28 cellular contexts compared by ENCODE assay signal in the genomic region with DNA sequence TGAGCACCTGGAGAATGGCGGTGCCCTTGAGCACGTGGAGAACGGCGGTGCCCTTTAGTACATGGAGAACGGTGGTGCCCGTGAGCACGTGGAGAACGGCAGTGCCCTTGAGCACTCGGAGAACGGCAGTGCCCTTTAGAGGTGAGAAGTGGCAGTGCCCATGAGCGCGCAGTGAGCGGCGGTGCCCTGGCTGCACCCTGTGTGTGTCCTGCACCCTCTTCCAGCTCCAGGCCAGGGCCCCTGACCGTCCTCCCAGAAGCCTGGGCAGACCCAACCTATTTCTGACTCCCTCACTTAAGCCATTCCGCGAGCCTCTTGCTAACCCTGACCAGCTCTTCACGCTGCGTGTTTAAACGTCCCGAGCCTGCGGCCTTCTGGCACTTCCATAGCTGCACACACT.
DNase-seq lines count a peak whose midpoint lies in the region; ATAC-seq and TF ChIP-seq lines count a peak whose summit lies in the region.
"Had no signal": no experiment of that assay in that cellular context is flagged by ENCODE, and none has a peak within 500 bp of the region (broad histone marks: within the 10 kb centered on the region; RNA-seq: fewer than 3 reads in every experiment).

No MANE protein-coding gene starts in this region.

- no peak overlapping the region for H4K8ac ChIP-seq in neuronal stem cell (ENCODE audit: low read depth, low read length)

- H3K27me3 Mint-ChIP-seq in activated naive CD8-positive, alpha-beta T cell treated with anti-CD3 and anti-CD28 coated beads, Interleukin-2, amount 10 ng/mL, durations not matched to agents 7 days and 5 days = no peaks in the 10 kb centered on the region
- no peaks in the 10 kb centered on the region for H3K27me3 Mint-ChIP-seq in activated naive CD8-positive, alpha-beta T cell treated with anti-CD3 and anti-CD28 coated beads for 36 hours
- H3K27me3 Mint-ChIP-seq in chondrocyte (ENCODE audit: low read depth) (peaks cover 30% of the 10 kb centered on the region), type B pancreatic cell (no peaks in the 10 kb centered on the region)
- H3K27me3 Mint-ChIP-seq in activated CD8-positive, alpha-beta T cell treated with anti-CD3 and anti-CD28 coated beads, Interleukin-2, amount 10 ng/mL, durations not matched to agents 7 days and 5 days (ENCODE audit: low read depth) = peaks cover 5% of the 10 kb centered on the region
- H3K27me3 Mint-ChIP-seq: activated naive CD4-positive, alpha-beta T cell treated with anti-CD3 and anti-CD28 coated beads, Interleukin-2, amount 50 U/mL, for 24 hours had no signal

- H2BK12ac ChIP-seq in neuronal stem cell (ENCODE audit: low read length) = peak overlapping the region; percentile 1

- H3K27ac ChIP-seq in neuronal stem cell (replicated peaks; ENCODE audit: low read length) = no peak overlapping the region
- H3K27ac ChIP-seq: cardiac muscle cell, esophagus squamous epithelium, neutrophil, PC-9, WERI-Rb-1 had no signal

- no peaks in the 10 kb centered on the region for H3K4me1 ChIP-seq in neuronal stem cell (ENCODE audit: control insufficient read depth in 2 of 2, insufficient read depth in 1 of 2, low read depth in 1 of 2, low read length in 2 of 2)
- H3K4me1 ChIP-seq: HAP-1 had no signal

- no peak overlapping the region for H4K91ac ChIP-seq in neuronal stem cell (ENCODE audit: low read depth, low read length, poor library complexity)

- no peak overlapping the region for H3K4me3 Mint-ChIP-seq in activated naive CD8-positive, alpha-beta T cell treated with anti-CD3 and anti-CD28 coated beads, Interleukin-2, amount 10 ng/mL, durations not matched to agents 7 days and 5 days
- no peak overlapping the region for H3K4me3 Mint-ChIP-seq in activated naive CD8-positive, alpha-beta T cell treated with anti-CD3 and anti-CD28 coated beads for 36 hours
- H3K4me3 Mint-ChIP-seq in chondrocyte (ENCODE audit: unreplicated experiment) = no peak overlapping the region
- no peak overlapping the region for H3K4me3 Mint-ChIP-seq in type B pancreatic cell
- no peak overlapping the region for H3K4me3 Mint-ChIP-seq in activated CD8-positive, alpha-beta T cell treated with anti-CD3 and anti-CD28 coated beads, Interleukin-2, amount 10 ng/mL, durations not matched to agents 7 days and 5 days
- H3K4me3 Mint-ChIP-seq: activated naive CD4-positive, alpha-beta T cell treated with anti-CD3 and anti-CD28 coated beads, Interleukin-2, amount 50 U/mL, for 24 hours had no signal

- no peak for ATAC-seq in activated naive CD8-positive, alpha-beta T cell treated with anti-CD3 and anti-CD28 coated beads, Interleukin-2, amount 10 ng/mL, durations not matched to agents 7 days and 5 days (ENCODE audit: low read depth)
- no peak for ATAC-seq in GM18867 (IDR thresholded peaks at IDR 0.05; ENCODE audit: unreplicated experiment)
- ATAC-seq in activated CD8-positive, alpha-beta T cell treated with anti-CD3 and anti-CD28 coated beads, Interleukin-2, amount 10 ng/mL, durations not matched to agents 7 days and 5 days = no peak
- ATAC-seq: left cardiac atrium had no signal

- no peak overlapping the region for H2AFZ ChIP-seq in neuronal stem cell (ENCODE audit: low read length)
- H2AFZ ChIP-seq: PC-9 had no signal

- no peaks in the 10 kb centered on the region for H3K27me3 ChIP-seq in neuronal stem cell (ENCODE audit: control insufficient read depth in 3 of 3, insufficient read depth in 3 of 3, low read depth in 1 of 3, low read length in 3 of 3)
- H3K27me3 ChIP-seq: BLaER1 treated with 17β-estradiol and CSF1 and Interleukin-3, amounts not matched to agents 10 nM and 100 nM; cardiac muscle cell had no signal

- CTCF ChIA-PET in activated CD8-positive, alpha-beta T cell treated with anti-CD3 and anti-CD28 coated beads, Interleukin-2, amount 10 ng/mL, durations not matched to agents 7 days and 5 days (lab: Charles Lee) = no interaction called here

- H3K4me1 Mint-ChIP-seq in activated naive CD8-positive, alpha-beta T cell treated with anti-CD3 and anti-CD28 coated beads, Interleukin-2, amount 10 ng/mL, durations not matched to agents 7 days and 5 days = peaks cover 2% of the 10 kb centered on the region
- H3K4me1 Mint-ChIP-seq in activated naive CD8-positive, alpha-beta T cell treated with anti-CD3 and anti-CD28 coated beads for 36 hours = peaks cover 2% of the 10 kb centered on the region
- peaks cover 3% of the 10 kb centered on the region for H3K4me1 Mint-ChIP-seq in chondrocyte (ENCODE audit: low read depth)
- peaks cover 3% of the 10 kb centered on the region for H3K4me1 Mint-ChIP-seq in type B pancreatic cell (ENCODE audit: unreplicated experiment)
- peaks cover 2% of the 10 kb centered on the region for H3K4me1 Mint-ChIP-seq in activated CD8-positive, alpha-beta T cell treated with anti-CD3 and anti-CD28 coated beads, Interleukin-2, amount 10 ng/mL, durations not matched to agents 7 days and 5 days (ENCODE audit: low read depth)

- peaks cover 5 to 22% of the 10 kb centered on the region in 2 donors for H3K9me3 ChIP-seq in neuronal stem cell (replicated peaks in 1 of 2; ENCODE audit: control insufficient read depth in 2 of 2, insufficient read depth in 1 of 2, low read depth in 1 of 2, low read length in 2 of 2)
- H3K9me3 ChIP-seq: esophagus squamous epithelium, HAP-1, neutrophil had no signal

- no CpG with 5 or more reads among the region's 22 CpGs for WGBS in neuronal stem cell (ENCODE audit: extremely low coverage in 2 of 2, insufficient read length in 2 of 2, insufficient replicate concordance in 1 of 2), 2 donors

- H3K4me3 ChIP-seq in neuronal stem cell (ENCODE audit: low read length in 2 of 2) = peak overlapping the region in 1 of 2 donors; percentile 5
- H3K4me3 ChIP-seq: BLaER1 treated with 17β-estradiol and CSF1 and Interleukin-3, amounts not matched to agents 10 nM and 100 nM; cardiac muscle cell; esophagus squamous epithelium; HAP-1; PC-9; smooth muscle cell had no signal

- no peak overlapping the region for H3K9ac ChIP-seq in neuronal stem cell (ENCODE audit: low read depth, low read length, poor library complexity)
- H3K9ac ChIP-seq: BLaER1 treated with 17β-estradiol and CSF1 and Interleukin-3, amounts not matched to agents 10 nM and 100 nM had no signal

- no peak for TF ChIP-seq CTCF in chondrocyte (IDR thresholded peaks at IDR 0.05)
- TF ChIP-seq CTCF in type B pancreatic cell (conservative IDR thresholded peaks at IDR 0.05) = no peak

- H3K18ac ChIP-seq in neuronal stem cell (ENCODE audit: low read length) = peak overlapping the region; percentile 5

- DNase-seq in activated naive CD8-positive, alpha-beta T cell treated with anti-CD3 and anti-CD28 coated beads, Interleukin-2, amount 10 ng/mL, durations not matched to agents 7 days and 5 days = peak; percentile 24
- DNase-seq in activated naive CD8-positive, alpha-beta T cell treated with anti-CD3 and anti-CD28 coated beads for 36 hours = no peak
- DNase-seq in chondrocyte (ENCODE audit: low spot score) (peak; percentile 88), neuronal stem cell (ENCODE audit: low spot score) (no peak), type B pancreatic cell (ENCODE audit: extremely low spot score, unreplicated experiment) (peak; percentile 63), NCI-H2029 (lab: John Stamatoyannopoulos, UW) (no peak)
- DNase-seq in activated CD8-positive, alpha-beta T cell treated with anti-CD3 and anti-CD28 coated beads, Interleukin-2, amount 10 ng/mL, durations not matched to agents 7 days and 5 days = no peak
- DNase-seq: anterior cingulate cortex; esophagus squamous epithelium; foreskin melanocyte; left cardiac atrium; mesenchymal stem cell; NCI-H1105; NCI-H1930; NCI-H526; PC-9; SHP77 treated with DMSO at 0.1 percent for 48 hours; stimulated activated CD4-positive, alpha-beta T cell treated with anti-CD3 and anti-CD28 coated beads, Interleukin-2, amount 100 ng/mL, for 24 hours; SW 1271; T1000; WERI-Rb-1 had no signal

- no peak overlapping the region for H3K27ac Mint-ChIP-seq in activated naive CD8-positive, alpha-beta T cell treated with anti-CD3 and anti-CD28 coated beads, Interleukin-2, amount 10 ng/mL, durations not matched to agents 7 days and 5 days
- H3K27ac Mint-ChIP-seq in activated naive CD8-positive, alpha-beta T cell treated with anti-CD3 and anti-CD28 coated beads for 36 hours = no peak overlapping the region
- H3K27ac Mint-ChIP-seq in chondrocyte (ENCODE audit: unreplicated experiment) (no peak overlapping the region), type B pancreatic cell (no peak overlapping the region)
- no peak overlapping the region for H3K27ac Mint-ChIP-seq in activated CD8-positive, alpha-beta T cell treated with anti-CD3 and anti-CD28 coated beads, Interleukin-2, amount 10 ng/mL, durations not matched to agents 7 days and 5 days
- H3K27ac Mint-ChIP-seq: activated naive CD4-positive, alpha-beta T cell treated with anti-CD3 and anti-CD28 coated beads, Interleukin-2, amount 50 U/mL, for 24 hours had no signal

- no peak overlapping the region for H3K4me2 ChIP-seq in neuronal stem cell (ENCODE audit: insufficient read depth, low read length, poor library complexity, severe bottlenecking)
- H3K4me2 ChIP-seq: PC-9, smooth muscle cell had no signal

- H3K9me3 Mint-ChIP-seq in activated naive CD8-positive, alpha-beta T cell treated with anti-CD3 and anti-CD28 coated beads, Interleukin-2, amount 10 ng/mL, durations not matched to agents 7 days and 5 days = peaks cover 14% of the 10 kb centered on the region
- H3K9me3 Mint-ChIP-seq in activated naive CD8-positive, alpha-beta T cell treated with anti-CD3 and anti-CD28 coated beads for 36 hours = peaks cover 2% of the 10 kb centered on the region
- peaks cover 14% of the 10 kb centered on the region for H3K9me3 Mint-ChIP-seq in chondrocyte (ENCODE audit: low read depth)
- no peaks in the 10 kb centered on the region for H3K9me3 Mint-ChIP-seq in type B pancreatic cell
- H3K9me3 Mint-ChIP-seq in activated CD8-positive, alpha-beta T cell treated with anti-CD3 and anti-CD28 coated beads, Interleukin-2, amount 10 ng/mL, durations not matched to agents 7 days and 5 days (ENCODE audit: insufficient read depth) = peaks cover 6% of the 10 kb centered on the region

- no peak overlapping the region for H2BK120ac ChIP-seq in neuronal stem cell (ENCODE audit: low read depth, low read length)

- H3K4ac ChIP-seq in neuronal stem cell (ENCODE audit: low read length) = no peak overlapping the region

- H2BK15ac ChIP-seq in neuronal stem cell (ENCODE audit: low read length) = peak overlapping the region; percentile 91

- no peaks in the 10 kb centered on the region for H3K79me1 ChIP-seq in neuronal stem cell (ENCODE audit: low read depth, low read length)

- H3K23ac ChIP-seq in neuronal stem cell (ENCODE audit: low read depth, low read length, poor library complexity) = peak overlapping the region; percentile 8

- H2BK5ac ChIP-seq in neuronal stem cell (ENCODE audit: low read length) = no peak overlapping the region

- POLR2A ChIA-PET in activated naive CD8-positive, alpha-beta T cell treated with anti-CD3 and anti-CD28 coated beads, Interleukin-2, amount 10 ng/mL, durations not matched to agents 7 days and 5 days (lab: Charles Lee) = no interaction called here
- POLR2A ChIA-PET in activated CD8-positive, alpha-beta T cell treated with anti-CD3 and anti-CD28 coated beads, Interleukin-2, amount 10 ng/mL, durations not matched to agents 7 days and 5 days (lab: Charles Lee) = no interaction called here

- peak overlapping the region; percentile 71 for H2AK5ac ChIP-seq in neuronal stem cell (ENCODE audit: low read depth, low read length)

- no peak overlapping the region for H3K14ac ChIP-seq in neuronal stem cell (ENCODE audit: low read length)

- H3K36me3 ChIP-seq in neuronal stem cell (replicated peaks in 1 of 2; ENCODE audit: control insufficient read depth in 2 of 2, insufficient read depth in 2 of 2, low read length in 2 of 2) = no peaks in the 10 kb centered on the region
- H3K36me3 ChIP-seq: cardiac muscle cell, esophagus squamous epithelium, HAP-1, neutrophil, WERI-Rb-1 had no signal

- peaks cover 7% of the 10 kb centered on the region for H3K36me3 Mint-ChIP-seq in activated naive CD8-positive, alpha-beta T cell treated with anti-CD3 and anti-CD28 coated beads, Interleukin-2, amount 10 ng/mL, durations not matched to agents 7 days and 5 days
- peaks cover 2% of the 10 kb centered on the region for H3K36me3 Mint-ChIP-seq in activated naive CD8-positive, alpha-beta T cell treated with anti-CD3 and anti-CD28 coated beads for 36 hours
- peaks cover 2% of the 10 kb centered on the region for H3K36me3 Mint-ChIP-seq in chondrocyte (ENCODE audit: low read depth)
- no peaks in the 10 kb centered on the region for H3K36me3 Mint-ChIP-seq in type B pancreatic cell
- H3K36me3 Mint-ChIP-seq in activated CD8-positive, alpha-beta T cell treated with anti-CD3 and anti-CD28 coated beads, Interleukin-2, amount 10 ng/mL, durations not matched to agents 7 days and 5 days (ENCODE audit: low read depth) = peaks cover 14% of the 10 kb centered on the region

Comparison
In these comparisons a context has a peak if more than half of its experiments do, and no peak if none do; other contexts are left out.
1. DNase-seq: peak in activated naive CD8-positive, alpha-beta T cell treated with anti-CD3 and anti-CD28 coated beads, Interleukin-2, amount 10 ng/mL, durations not matched to agents 7 days and 5 days (single experiment), chondrocyte (single experiment) and type B pancreatic cell (single experiment); none in activated naive CD8-positive, alpha-beta T cell treated with anti-CD3 and anti-CD28 coated beads for 36 hours (single experiment), neuronal stem cell (single experiment), activated CD8-positive, alpha-beta T cell treated with anti-CD3 and anti-CD28 coated beads, Interleukin-2, amount 10 ng/mL, durations not matched to agents 7 days and 5 days (single experiment) and NCI-H2029 (single experiment).